In genomic region chr10:100364735-100365391, GRCh38 we compare ENCODE assay signal across 8 cellular contexts. TPM values are rescaled to one million over a fixed set of nuclear protein-coding genes. Genes with fewer than 3 reads are reported as not detected.
DNase-seq lines count a peak whose midpoint lies in the region; ATAC-seq and TF ChIP-seq lines count a peak whose summit lies in the region.

No MANE protein-coding gene starts in this region.

- DNase-seq in SW 1271 (lab: John Stamatoyannopoulos, UW) (peak; percentile 43 to 79), prostate gland (ENCODE audit: low spot score) (peak; percentile 95), cerebellum (ENCODE audit: low spot score) (no peak), GM13977 (ENCODE audit: low spot score) (no peak)

- H3K4me1 ChIP-seq in ACC112 (ENCODE audit: control insufficient read depth, insufficient read depth, low read length, unreplicated experiment) (peaks cover 19% of the 10 kb centered on the region), HUES6 (ENCODE audit: control insufficient read depth, insufficient read depth, low read length) (peaks cover 27% of the 10 kb centered on the region; the same call in 1 of the 2 replicates), gastroesophageal sphincter (peaks cover 0 to 15% (median 0%) of the 10 kb centered on the region in 3 donors), prostate gland (replicated peaks) (peaks cover 9% of the 10 kb centered on the region)

- TF ChIP-seq POLR2A in gastroesophageal sphincter (IDR thresholded peaks at IDR 0.05) (no peak), prostate gland (IDR thresholded peaks at IDR 0.05) (no peak)

- H3K9me3 ChIP-seq in HUES6 (ENCODE audit: control insufficient read depth, insufficient read depth, low read depth, low read length) (no peaks in the 10 kb centered on the region), gastroesophageal sphincter (no peaks in the 10 kb centered on the region), prostate gland (no peaks in the 10 kb centered on the region)

- TF ChIP-seq CTCF in gastroesophageal sphincter (IDR thresholded peaks at IDR 0.05) (no peak), prostate gland (IDR thresholded peaks at IDR 0.05) (peak in 1 of 4 experiments; percentile 7), GM13977 (IDR thresholded peaks at IDR 0.05; ENCODE audit: extremely low read depth, insufficient read depth, missing control alignments) (no peak)

- no peak overlapping the region; the same call in 1 of the 2 replicates for H3K4me3 ChIP-seq in ACC112 (ENCODE audit: low read depth, low read length)
- H3K4me3 ChIP-seq in HUES6 (ENCODE audit: low read depth, low read length) = no peak overlapping the region
- no peak overlapping the region for H3K4me3 ChIP-seq in gastroesophageal sphincter
- no peak overlapping the region for H3K4me3 ChIP-seq in prostate gland

- peak; percentile 70 for ATAC-seq in gastroesophageal sphincter
- ATAC-seq in GM21381 (IDR thresholded peaks at IDR 0.05; ENCODE audit: unreplicated experiment) = no peak

- 52 to 60% methylated on average over 1 to 6 of the region's 7 CpGs for WGBS in gastroesophageal sphincter (ENCODE audit: low coverage in 1 of 2), 2 donors
- WGBS in prostate gland = 24% methylated on average over 7 of the region's 7 CpGs

- H3K9ac ChIP-seq in HUES6 (ENCODE audit: low read length) = no peak overlapping the region

- in situ Hi-C loops in GM13977 (cut with MboI; ENCODE audit: low pct_unique_long_range_greater_than_20kb, low sequenced_read_pairs, unreplicated experiment) = no loop called here

- no peaks in the 10 kb centered on the region for H3K79me2 ChIP-seq in ACC112 (ENCODE audit: control insufficient read depth, insufficient read depth, low read length, unreplicated experiment)

- H3K27me3 ChIP-seq in ACC112 (ENCODE audit: insufficient read depth, low read length) (no peaks in the 10 kb centered on the region), HUES6 (ENCODE audit: control insufficient read depth, insufficient read depth, low read length) (no peaks in the 10 kb centered on the region), gastroesophageal sphincter (no peaks in the 10 kb centered on the region), prostate gland (replicated peaks; ENCODE audit: insufficient read depth) (no peaks in the 10 kb centered on the region)

- peak overlapping the region; percentile 58 for H3K27ac ChIP-seq in ACC112 (ENCODE audit: low read depth, low read length)
- H3K27ac ChIP-seq in HUES6 (ENCODE audit: low read depth, low read length) = 0 out of 2 replicates have a peak overlapping the region, but pooled peaks have one; percentile 27
- no peak overlapping the region for H3K27ac ChIP-seq in gastroesophageal sphincter
- H3K27ac ChIP-seq in prostate gland = peak overlapping the region; percentile 49 to 69

- intact Hi-C loops in prostate gland (cut with DNase I) = no loop called here

- no peak for TF ChIP-seq EP300 in gastroesophageal sphincter (IDR thresholded peaks at IDR 0.05)

- H2AFZ ChIP-seq in ACC112 (ENCODE audit: low read length, unreplicated experiment) = no peak overlapping the region

- H3K36me3 ChIP-seq in ACC112 (ENCODE audit: insufficient read depth, low read length) (0 out of 2 replicates have a peak, but pooled peaks cover 1% of the 10 kb centered on the region), HUES6 (ENCODE audit: control insufficient read depth, insufficient read depth, low read length) (peaks cover 47% of the 10 kb centered on the region), gastroesophageal sphincter (peaks cover 0 to 5% of the 10 kb centered on the region in 2 donors), prostate gland (no peaks in the 10 kb centered on the region)

RNA-seq across cellular contexts. Expression of gene SCD, which starts 17.8 kb away (rescaled TPM):
- 10 to 100 TPM in 3 of 4 donors, 1 to 10 TPM in 1; 9.1 to 25.2 (median 14.0) TPM for total RNA-seq in gastroesophageal sphincter
- 100 to 1,000 TPM in 1 of 2 donors, 10 to 100 TPM in 1; 95.5 to 179 TPM for total RNA-seq in prostate gland
- total RNA-seq in cerebellum = 91.2 TPM

RNA-seq across cellular contexts. Expression of gene PKD2L1, which starts 34.8 kb away (rescaled TPM):
- not detected for total RNA-seq in gastroesophageal sphincter
- under 1 TPM; 0.09 to 0.34 TPM for total RNA-seq in prostate gland
- not detected for total RNA-seq in cerebellum

Comparison
In these comparisons a context has a peak if more than half of its experiments do, and no peak if none do; other contexts are left out.
1. H3K27ac ChIP-seq: peak in ACC112 (single experiment), HUES6 (single experiment) and prostate gland (2 of 2); none in gastroesophageal sphincter (0 of 4).
2. DNase-seq: peak in SW 1271 (2 of 2) and prostate gland (single experiment); none in cerebellum (single experiment) and GM13977 (single experiment).